In genomic region chr12:117100251-117100650, GRCh38 we compare ENCODE assay signal across 9 cellular contexts. TPM values are rescaled to one million over a fixed set of nuclear protein-coding genes. Genes with fewer than 3 reads are reported as not detected.
A peak's percentile ranks its signal among the peaks of the same experiment; 100 is the strongest.
DNase-seq lines count a peak whose midpoint lies in the region; ATAC-seq lines count a peak whose summit lies in the region.
"Had no signal": no experiment of that assay in that cellular context is flagged by ENCODE, and none has a peak within 500 bp of the region (broad histone marks: within the 10 kb centered on the region; RNA-seq: fewer than 3 reads in every experiment).

No MANE protein-coding gene starts in this region.

- H3K27ac Mint-ChIP-seq in activated CD4-positive, alpha-beta T cell treated with anti-CD3 and anti-CD28 coated beads for 36 hours = no peak overlapping the region

- ATAC-seq in activated CD4-positive, alpha-beta T cell treated with anti-CD3 and anti-CD28 coated beads for 36 hours = no peak
- ATAC-seq in GM18861 (IDR thresholded peaks at IDR 0.05; ENCODE audit: unreplicated experiment) = no peak

- peaks cover 15% of the 10 kb centered on the region for H3K27me3 Mint-ChIP-seq in activated CD4-positive, alpha-beta T cell treated with anti-CD3 and anti-CD28 coated beads for 36 hours

- intact Hi-C loops in activated CD4-positive, alpha-beta T cell treated with anti-CD3 and anti-CD28 coated beads for 36 hours (cut with DNase I, micrococcal nuclease) = no loop called here
- intact Hi-C loops in posterior vena cava (cut with DNase I) = no loop called here

- CTCF ChIA-PET in activated CD4-positive, alpha-beta T cell treated with anti-CD3 and anti-CD28 coated beads for 36 hours (lab: Charles Lee) = no interaction called here

- peaks cover 18% of the 10 kb centered on the region for H3K4me1 Mint-ChIP-seq in activated CD4-positive, alpha-beta T cell treated with anti-CD3 and anti-CD28 coated beads for 36 hours

- no peaks in the 10 kb centered on the region for H3K9me3 Mint-ChIP-seq in activated CD4-positive, alpha-beta T cell treated with anti-CD3 and anti-CD28 coated beads for 36 hours (ENCODE audit: low read depth)

- DNase-seq in activated CD4-positive, alpha-beta T cell treated with anti-CD3 and anti-CD28 coated beads for 36 hours = peak; percentile 19
- DNase-seq in activated CD4-positive, alpha-beta T cell treated with anti-CD3 and anti-CD28 coated beads, Interleukin-2, amount 50 U/mL, for 4 hours = no peak
- DNase-seq in M059J (ENCODE audit: low read depth) (peak; percentile 13), dermis blood vessel endothelial cell (peak; percentile 59), posterior vena cava (ENCODE audit: low spot score) (peak; percentile 67), ecto neural progenitor cell (ENCODE audit: low spot score) (no peak), H4 (ENCODE audit: low spot score) (no peak)
- DNase-seq: GDM1 had no signal

- no peaks in the 10 kb centered on the region for H3K36me3 Mint-ChIP-seq in activated CD4-positive, alpha-beta T cell treated with anti-CD3 and anti-CD28 coated beads for 36 hours (ENCODE audit: low read depth)

- H3K4me3 Mint-ChIP-seq in activated CD4-positive, alpha-beta T cell treated with anti-CD3 and anti-CD28 coated beads for 36 hours = peak overlapping the region; percentile 73

- POLR2A ChIA-PET in activated CD4-positive, alpha-beta T cell treated with anti-CD3 and anti-CD28 coated beads for 36 hours (lab: Charles Lee) = interaction anchor here (0.6 kb wide), 2 partner anchors 157 to 255 kb away, joined by 3 to 4 read pairs; no protein-coding TSS in a partner anchor

RNA-seq across cellular contexts. Expression of gene TESC, which starts 1.0 kb away (rescaled TPM):
- total RNA-seq in activated CD4-positive, alpha-beta T cell treated with anti-CD3 and anti-CD28 coated beads for 36 hours = 10 to 100 TPM; 28.9 to 30.2 TPM
- not detected in 2 replicates for total RNA-seq in M059J (2014; rRNA removed; shearing (Covaris generic))
- total RNA-seq in dermis blood vessel endothelial cell (1.5 and 18.4 TPM in 2 replicates), posterior vena cava (1 to 10 TPM; 3.0 to 5.8 TPM)
- total RNA-seq in H4 (2014; rRNA removed; shearing (Covaris generic)) = 3.9 and 8.0 TPM in 2 replicates

Comparison
In these comparisons a context has a peak if more than half of its experiments do, and no peak if none do; other contexts are left out.
1. DNase-seq: peak in activated CD4-positive, alpha-beta T cell treated with anti-CD3 and anti-CD28 coated beads for 36 hours (single experiment), M059J (single experiment), dermis blood vessel endothelial cell (single experiment) and posterior vena cava (single experiment); none in activated CD4-positive, alpha-beta T cell treated with anti-CD3 and anti-CD28 coated beads, Interleukin-2, amount 50 U/mL, for 4 hours (0 of 2), ecto neural progenitor cell (single experiment) and H4 (single experiment).